1 cellular context compared by ENCODE assay signal in genomic region chr1:151515265-151515664, GRCh38.
TF ChIP-seq lines count a peak whose summit lies in the region.

No MANE protein-coding gene starts in this region.

TF ChIP-seq in H1, 55 proteins besides CTCF, POLR2A, EP300 and RAD21:
- no peak for TF ChIP-seq POLR2AphosphoS5 (IDR thresholded peaks at IDR 0.05; ENCODE audit: low read depth, low read length)
- TF ChIP-seq GABPA (IDR thresholded peaks at IDR 0.05; ENCODE audit: borderline replicate concordance, insufficient read depth, low read length) = no peak
- TF ChIP-seq MAX (IDR thresholded peaks at IDR 0.05) = no peak
- no peak for TF ChIP-seq NANOG (IDR thresholded peaks at IDR 0.05; ENCODE audit: insufficient read depth, low read depth, low read length, poor library complexity, severe bottlenecking)
- TF ChIP-seq TAF7 (optimal IDR thresholded peaks at IDR 0.05; ENCODE audit: borderline replicate concordance, low read depth, low read length) = no peak
- peak; percentile 74 for TF ChIP-seq KDM1A (IDR thresholded peaks at IDR 0.05; ENCODE audit: borderline replicate concordance, low read length)
